Comparison of ENCODE assay signal across 35 cellular contexts in genomic region chr17:80371196-80371595, GRCh38.
"Had no signal": no experiment of that assay in that cellular context is flagged by ENCODE, and none has a peak within 500 bp of the region (broad histone marks: within the 10 kb centered on the region; RNA-seq: fewer than 3 reads in every experiment).

No MANE protein-coding gene starts in this region.

- ATAC-seq: activated CD4-positive, CD25-positive, alpha-beta regulatory T cell treated with anti-CD3 and anti-CD28 coated beads, Interleukin-2, amount 50 U/mL, for 24 hours; activated CD8-positive, alpha-beta T cell treated with anti-CD3 and anti-CD28 coated beads for 36 hours; activated naive CD4-positive, alpha-beta T cell treated with anti-CD3 and anti-CD28 coated beads, Interleukin-2, amount 50 U/mL, for 72 hours; esophagus mucosa; T-cell had no signal

- H3K27me3 Mint-ChIP-seq: activated B cell treated with CpG ODN at 0.5 μM for 24 hours; activated CD8-positive, alpha-beta T cell treated with anti-CD3 and anti-CD28 coated beads for 36 hours; activated naive CD4-positive, alpha-beta T cell treated with anti-CD3 and anti-CD28 coated beads, Interleukin-2, amount 10 ng/mL, durations not matched to agents 7 days and 5 days; brain; dendritic cell treated with granulocyte-macrophage colony-stimulating factor and Interleukin-4, amounts not matched to agents 40 ng/mL and 50 ng/mL, for 4 days; T-cell had no signal

- DNase-seq: activated B cell treated with CpG ODN at 0.5 μM for 24 hours; activated CD4-positive, alpha-beta T cell treated with anti-CD3 and anti-CD28 coated beads for 48 hours; activated CD4-positive, alpha-beta T cell treated with anti-CD3 and anti-CD28 coated beads, Interleukin-2, amount 50 U/mL, for 1 hour; activated CD4-positive, alpha-beta T cell treated with anti-CD3 and anti-CD28 coated beads, Interleukin-2, amount 50 U/mL, for 48 hours; activated CD8-positive, alpha-beta memory T cell treated with anti-CD3 and anti-CD28 coated beads for 24 hours; activated CD8-positive, alpha-beta memory T cell treated with anti-CD3 and anti-CD28 coated beads, Interleukin-2, amount 50 U/mL, for 4 hours; activated CD8-positive, alpha-beta T cell treated with anti-CD3 and anti-CD28 coated beads for 36 hours; activated gamma-delta T cell; activated naive CD4-positive, alpha-beta T cell; activated T-cell treated with anti-CD3 and anti-CD28 coated beads, Interleukin-2, amount 50 U/mL, for 48 hours; adrenal gland; amygdala; central memory CD4-positive, alpha-beta T cell; cerebellar nuclear complex; effector memory CD4-positive, alpha-beta T cell; endodermal cell; foreskin fibroblast; head of caudate nucleus; SW 1271; T-cell; T1000; WERI-Rb-1 had no signal

- H3K9me3 Mint-ChIP-seq: activated B cell treated with CpG ODN at 0.5 μM for 24 hours; activated CD8-positive, alpha-beta T cell treated with anti-CD3 and anti-CD28 coated beads for 36 hours; activated naive CD4-positive, alpha-beta T cell treated with anti-CD3 and anti-CD28 coated beads, Interleukin-2, amount 10 ng/mL, durations not matched to agents 7 days and 5 days; activated naive CD4-positive, alpha-beta T cell treated with anti-CD3 and anti-CD28 coated beads, Interleukin-2, amount 50 U/mL, for 72 hours; brain; dendritic cell treated with granulocyte-macrophage colony-stimulating factor and Interleukin-4, amounts not matched to agents 40 ng/mL and 50 ng/mL, for 4 days; endodermal cell; T-cell; T-helper 1 cell treated with Interleukin-12 subunit alpha and Interleukin-12 subunit beta and Interleukin-4 antibody, amounts not matched to agents 30 μg/mL and 1 μg/mL, for 36 hours; T-helper 2 cell treated with Interferon-gamma antibody and Interleukin-4, amounts not matched to agents 5 μg/mL and 100 μg/mL, for 36 hours had no signal

- H3K27me3 ChIP-seq: adrenal gland, ascending aorta, breast epithelium, cardiac muscle cell, dorsolateral prefrontal cortex had no signal

- H3K4me3 Mint-ChIP-seq: activated B cell treated with CpG ODN at 0.5 μM for 24 hours; activated CD8-positive, alpha-beta T cell treated with anti-CD3 and anti-CD28 coated beads for 36 hours; activated naive CD4-positive, alpha-beta T cell treated with anti-CD3 and anti-CD28 coated beads, Interleukin-2, amount 10 ng/mL, durations not matched to agents 7 days and 5 days; brain; dendritic cell treated with granulocyte-macrophage colony-stimulating factor and Interleukin-4, amounts not matched to agents 40 ng/mL and 50 ng/mL, for 4 days; endodermal cell; T-cell; T-helper 1 cell treated with Interleukin-12 subunit alpha and Interleukin-12 subunit beta and Interleukin-4 antibody, amounts not matched to agents 30 μg/mL and 1 μg/mL, for 36 hours; T-helper 2 cell treated with Interferon-gamma antibody and Interleukin-4, amounts not matched to agents 5 μg/mL and 100 μg/mL, for 36 hours had no signal

- H3K4me1 Mint-ChIP-seq: activated B cell treated with CpG ODN at 0.5 μM for 24 hours; activated naive CD4-positive, alpha-beta T cell treated with anti-CD3 and anti-CD28 coated beads, Interleukin-2, amount 10 ng/mL, durations not matched to agents 7 days and 5 days; brain; T-cell had no signal

- H3K27ac Mint-ChIP-seq: activated B cell treated with CpG ODN at 0.5 μM for 24 hours; activated naive CD4-positive, alpha-beta T cell treated with anti-CD3 and anti-CD28 coated beads, Interleukin-2, amount 10 ng/mL, durations not matched to agents 7 days and 5 days; dendritic cell treated with granulocyte-macrophage colony-stimulating factor and Interleukin-4, amounts not matched to agents 40 ng/mL and 50 ng/mL, for 4 days; endodermal cell; T-helper 2 cell treated with Interferon-gamma antibody and Interleukin-4, amounts not matched to agents 5 μg/mL and 100 μg/mL, for 36 hours had no signal

- H3K27ac ChIP-seq: adrenal gland, ascending aorta, breast epithelium, cardiac muscle cell, coronary artery, dorsolateral prefrontal cortex, WERI-Rb-1 had no signal

- H3K4me3 ChIP-seq: adrenal gland, ascending aorta, breast epithelium, cardiac muscle cell, coronary artery, dorsolateral prefrontal cortex had no signal

- H3K4me1 ChIP-seq: ascending aorta, breast epithelium had no signal

- H3K9me3 ChIP-seq: adrenal gland, ascending aorta, breast epithelium had no signal
